In the genomic region with DNA sequence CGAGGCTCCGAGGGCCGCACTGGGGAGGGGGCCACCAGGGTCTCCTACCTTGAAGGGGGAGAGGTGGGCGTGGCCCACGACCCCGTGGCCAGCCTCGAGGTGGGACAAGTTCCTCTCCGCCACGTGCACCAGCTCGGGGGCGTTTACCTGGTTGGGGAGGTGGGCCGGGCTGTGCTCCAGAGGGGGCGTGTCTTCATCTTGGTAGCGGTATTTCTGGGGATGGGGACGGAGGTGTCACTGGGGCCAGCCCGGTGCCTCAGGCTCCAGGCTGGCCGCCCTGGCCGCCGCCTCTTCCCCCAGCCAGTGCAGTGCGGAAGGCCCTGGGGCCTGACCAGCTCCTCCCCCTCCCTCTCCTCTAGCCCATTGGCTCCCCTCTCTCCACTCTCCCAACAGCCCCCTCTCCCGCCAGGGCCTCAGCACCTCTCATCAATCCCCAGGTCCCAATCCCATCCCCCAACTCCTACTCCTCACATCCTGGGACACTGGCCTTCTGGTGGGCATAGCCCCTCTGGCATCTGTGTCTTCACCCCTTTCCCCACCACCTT, we compare ENCODE assay signal across 18 cellular contexts. TPM values are rescaled to one million over a fixed set of nuclear protein-coding genes. Genes with fewer than 3 reads are reported as not detected.
DNase-seq lines count a peak whose midpoint lies in the region; ATAC-seq and TF ChIP-seq lines count a peak whose summit lies in the region.
"Had no signal": no experiment of that assay in that cellular context is flagged by ENCODE, and none has a peak within 500 bp of the region (broad histone marks: within the 10 kb centered on the region; RNA-seq: fewer than 3 reads in every experiment).

No MANE protein-coding gene starts in this region.

- H3K4me3 Mint-ChIP-seq in WTC11 (peak overlapping the region; percentile 57), neural progenitor cell (peak overlapping the region; percentile 81)
- H3K4me3 Mint-ChIP-seq: activated CD4-positive, alpha-beta T cell treated with anti-CD3 and anti-CD28 coated beads, Interleukin-2, amount 10 ng/mL, durations not matched to agents 7 days and 5 days had no signal

- H3K9me3 Mint-ChIP-seq in WTC11 (no peaks in the 10 kb centered on the region), neural progenitor cell (no peaks in the 10 kb centered on the region)
- H3K9me3 Mint-ChIP-seq: activated CD4-positive, alpha-beta T cell treated with anti-CD3 and anti-CD28 coated beads, Interleukin-2, amount 10 ng/mL, durations not matched to agents 7 days and 5 days had no signal

- H3K9me3 ChIP-seq in iPS-18a (ENCODE audit: control insufficient read depth, low read depth, low read length) (no peaks in the 10 kb centered on the region), neural progenitor cell (ENCODE audit: low read depth) (no peaks in the 10 kb centered on the region)
- H3K9me3 ChIP-seq: pancreas had no signal

- no peak for TF ChIP-seq CTCF in WTC11 (IDR thresholded peaks at IDR 0.05)
- TF ChIP-seq CTCF in neural progenitor cell (IDR thresholded peaks at IDR 0.05) = no peak

- peak; percentile 92 for DNase-seq in H7
- peak; percentile 78 for DNase-seq in WTC11 (ENCODE audit: low spot score)
- peak; percentile 73 for DNase-seq in neural progenitor cell (ENCODE audit: low spot score)
- DNase-seq in EL = no peak
- no peak for DNase-seq in AG08396 (ENCODE audit: low spot score)
- DNase-seq: activated CD4-positive, alpha-beta T cell treated with anti-CD3 and anti-CD28 coated beads, Interleukin-2, amount 10 ng/mL, durations not matched to agents 7 days and 5 days; activated naive CD4-positive, alpha-beta T cell treated with anti-CD3 and anti-CD28 coated beads, Interleukin-2, amount 50 U/mL, for 16 hours; AML-193; kidney glomerular epithelial cell; NCI-H1048; NCI-H526 treated with DMSO at 0.1 percent for 48 hours had no signal

- peak; percentile 51 for ATAC-seq in WTC11
- ATAC-seq in HG03520 (IDR thresholded peaks at IDR 0.05; ENCODE audit: unreplicated experiment) = no peak
- ATAC-seq: esophagus mucosa, GM12878, pancreas, SK-N-SH treated with all-trans-retinoic acid at 6 μM for 48 hours had no signal

- peaks cover 29% of the 10 kb centered on the region for H4K20me1 ChIP-seq in neural progenitor cell (ENCODE audit: low read depth)

- peaks cover 78% of the 10 kb centered on the region for H3K79me2 ChIP-seq in neural progenitor cell (ENCODE audit: low read depth)

- H3K4me3 ChIP-seq in H7 (ENCODE audit: insufficient read depth, low read depth, low read length) = peak overlapping the region; percentile 38
- peak overlapping the region; percentile 56 for H3K4me3 ChIP-seq in iPS-18a (ENCODE audit: low read length)
- peak overlapping the region; percentile 30 for H3K4me3 ChIP-seq in neural progenitor cell
- H3K4me3 ChIP-seq: GM12878, pancreas, skin epidermis had no signal

- H3K27ac Mint-ChIP-seq in WTC11 = peak overlapping the region; percentile 69
- peak overlapping the region; percentile 98 for H3K27ac Mint-ChIP-seq in neural progenitor cell
- H3K27ac Mint-ChIP-seq: activated CD4-positive, alpha-beta T cell treated with anti-CD3 and anti-CD28 coated beads, Interleukin-2, amount 10 ng/mL, durations not matched to agents 7 days and 5 days had no signal

- H2AFZ ChIP-seq in neural progenitor cell (replicated peaks) = no peak overlapping the region

- POLR2A ChIA-PET in WTC11 (lab: Charles Lee) = interaction anchor here (0.6 to 1.4 kb wide), 3 partner anchors 12 to 62 kb away, joined by 3 to 8 read pairs (median 4); a partner anchor contains a TSS

- peaks cover 52% of the 10 kb centered on the region for H3F3A ChIP-seq in neural progenitor cell (ENCODE audit: low read depth)

- H3K27me3 Mint-ChIP-seq in WTC11 (ENCODE audit: low read depth) (no peaks in the 10 kb centered on the region), neural progenitor cell (ENCODE audit: insufficient read depth, low read depth) (peaks cover 4% of the 10 kb centered on the region)

- H3K27ac ChIP-seq in iPS-18a (ENCODE audit: low read length) (peak overlapping the region; percentile 63), neural progenitor cell (no peak overlapping the region)
- H3K27ac ChIP-seq: pancreas, skin epidermis had no signal

- peak overlapping the region; percentile 43 for H3K9ac ChIP-seq in iPS-18a (ENCODE audit: low read length)
- no peak overlapping the region for H3K9ac ChIP-seq in neural progenitor cell

- H3K27me3 ChIP-seq in H7 (ENCODE audit: control insufficient read depth, insufficient read depth, low read length) = no peaks in the 10 kb centered on the region
- H3K27me3 ChIP-seq in iPS-18a (ENCODE audit: control insufficient read depth, insufficient read depth, low read length) = no peaks in the 10 kb centered on the region
- H3K27me3 ChIP-seq in neural progenitor cell = no peaks in the 10 kb centered on the region
- H3K27me3 ChIP-seq: pancreas had no signal

- H3K36me3 Mint-ChIP-seq in WTC11 (peaks cover 4% of the 10 kb centered on the region), neural progenitor cell (peaks cover 9% of the 10 kb centered on the region)

- H3K36me3 ChIP-seq in H7 (replicated peaks; ENCODE audit: control insufficient read depth, insufficient read depth, low read length) = peaks cover 7% of the 10 kb centered on the region
- H3K36me3 ChIP-seq in iPS-18a (ENCODE audit: control insufficient read depth, low read depth, low read length) = peaks cover 9% of the 10 kb centered on the region
- no peaks in the 10 kb centered on the region for H3K36me3 ChIP-seq in neural progenitor cell
- H3K36me3 ChIP-seq: pancreas had no signal

- H3K4me2 ChIP-seq in neural progenitor cell = peak overlapping the region; percentile 72

- CTCF ChIA-PET in WTC11 (lab: Charles Lee) = interaction anchor here (0.7 to 3.1 kb wide), 10 partner anchors 11 to 162 kb away, joined by 3 to 24 read pairs (median 5); a partner anchor contains a TSS

- H3K4me1 Mint-ChIP-seq in WTC11 (peaks cover 56% of the 10 kb centered on the region), neural progenitor cell (peaks cover 79% of the 10 kb centered on the region)

- peaks cover 31% of the 10 kb centered on the region for H3K4me1 ChIP-seq in iPS-18a (ENCODE audit: control insufficient read depth, low read depth, low read length)
- H3K4me1 ChIP-seq in neural progenitor cell = peaks cover 54% of the 10 kb centered on the region
- H3K4me1 ChIP-seq: pancreas had no signal

TF ChIP-seq in WTC11, 78 proteins besides CTCF, POLR2A, EP300 and RAD21 (continues in another document):
- TF ChIP-seq, protein P1, sequence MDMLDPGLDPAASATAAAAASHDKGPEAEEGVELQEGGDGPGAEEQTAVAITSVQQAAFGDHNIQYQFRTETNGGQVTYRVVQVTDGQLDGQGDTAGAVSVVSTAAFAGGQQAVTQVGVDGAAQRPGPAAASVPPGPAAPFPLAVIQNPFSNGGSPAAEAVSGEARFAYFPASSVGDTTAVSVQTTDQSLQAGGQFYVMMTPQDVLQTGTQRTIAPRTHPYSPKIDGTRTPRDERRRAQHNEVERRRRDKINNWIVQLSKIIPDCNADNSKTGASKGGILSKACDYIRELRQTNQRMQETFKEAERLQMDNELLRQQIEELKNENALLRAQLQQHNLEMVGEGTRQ (CRISPR knock-in tag; IDR thresholded peaks at IDR 0.05) = peak; percentile 60
- TF ChIP-seq, protein P2, sequence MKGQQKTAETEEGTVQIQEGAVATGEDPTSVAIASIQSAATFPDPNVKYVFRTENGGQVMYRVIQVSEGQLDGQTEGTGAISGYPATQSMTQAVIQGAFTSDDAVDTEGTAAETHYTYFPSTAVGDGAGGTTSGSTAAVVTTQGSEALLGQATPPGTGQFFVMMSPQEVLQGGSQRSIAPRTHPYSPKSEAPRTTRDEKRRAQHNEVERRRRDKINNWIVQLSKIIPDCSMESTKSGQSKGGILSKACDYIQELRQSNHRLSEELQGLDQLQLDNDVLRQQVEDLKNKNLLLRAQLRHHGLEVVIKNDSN (CRISPR knock-in tag; IDR thresholded peaks at IDR 0.05) = peak; percentile 48; the same call in 1 of the 2 replicates
- TF ChIP-seq FOXK1 (CRISPR knock-in tag; IDR thresholded peaks at IDR 0.05) = peak; percentile 65; the same call in 1 of the 2 replicates

RNA-seq across cellular contexts. Expression of a gene that starts 11.5 kb away (rescaled TPM):
- 21.0 and 27.6 TPM in 2 replicates for total RNA-seq in H7 (2014; rRNA removed; shearing (Covaris generic))
- total RNA-seq in WTC11 (2021) (47.1 to 59.7 TPM (median 48.0 TPM) in 3 replicates), neural progenitor cell (ENCODE audit: low replicate concordance) (23.5 and 50.5 TPM in 2 replicates)

RNA-seq across cellular contexts. Expression of a gene that starts 11.6 kb away (rescaled TPM):
- 362 and 410 TPM in 2 replicates for total RNA-seq in H7 (2014; rRNA removed; shearing (Covaris generic))
- total RNA-seq in WTC11 (2021) (213 to 236 TPM (median 221 TPM) in 3 replicates), neural progenitor cell (ENCODE audit: low replicate concordance) (86.7 and 194 TPM in 2 replicates)

RNA-seq across cellular contexts. Expression of a gene that starts 26.2 kb away (rescaled TPM):
- 75.0 and 90.9 TPM in 2 replicates for total RNA-seq in H7 (2014; rRNA removed; shearing (Covaris generic))
- total RNA-seq in WTC11 (2021) (57.6 to 67.3 TPM (median 59.8 TPM) in 3 replicates), neural progenitor cell (ENCODE audit: low replicate concordance) (43.9 and 113 TPM in 2 replicates)

RNA-seq across cellular contexts. Expression of a gene that starts 28.9 kb away (rescaled TPM):
- total RNA-seq in H7 (2014; rRNA removed; shearing (Covaris generic)) = 12.3 and 15.4 TPM in 2 replicates
- 13.3 to 17.7 TPM (median 15.8 TPM) in 3 replicates for total RNA-seq in WTC11 (2021)
- 3.1 and 4.4 TPM in 2 replicates for total RNA-seq in neural progenitor cell (ENCODE audit: low replicate concordance)

RNA-seq across cellular contexts. Expression of a gene that starts 31.2 kb away (rescaled TPM):
- 54.9 and 56.2 TPM in 2 replicates for total RNA-seq in H7 (2014; rRNA removed; shearing (Covaris generic))
- total RNA-seq in WTC11 (2021) = 45.8 to 50.1 TPM (median 49.1 TPM) in 3 replicates
- total RNA-seq in neural progenitor cell (ENCODE audit: low replicate concordance) = 31.6 and 59.1 TPM in 2 replicates

Comparison
In these comparisons a context has a peak if more than half of its experiments do, and no peak if none do; other contexts are left out.
1. DNase-seq: peak in H7 (single experiment), WTC11 (single experiment) and neural progenitor cell (single experiment); none in EL (single experiment) and AG08396 (single experiment).
2. Peak in every context shown above with its lines, with median percentiles within 50 percentile points of each other: H3K4me3 ChIP-seq.